Comparison of ENCODE assay signal across 1 cellular context in genomic region chr2:7611750-7612149, GRCh38.
TF ChIP-seq lines count a peak whose summit lies in the region.

No MANE protein-coding gene starts in this region.

TF ChIP-seq in GM23338, 12 proteins besides CTCF, POLR2A, EP300 and RAD21 (continued from another document):
- TF ChIP-seq REST (IDR thresholded peaks at IDR 0.05; ENCODE audit: unreplicated experiment), result no peak
- TF ChIP-seq CREB1 (CRISPR knock-in tag; IDR thresholded peaks at IDR 0.05; ENCODE audit: low read depth), result no peak
- TF ChIP-seq, protein P1, sequence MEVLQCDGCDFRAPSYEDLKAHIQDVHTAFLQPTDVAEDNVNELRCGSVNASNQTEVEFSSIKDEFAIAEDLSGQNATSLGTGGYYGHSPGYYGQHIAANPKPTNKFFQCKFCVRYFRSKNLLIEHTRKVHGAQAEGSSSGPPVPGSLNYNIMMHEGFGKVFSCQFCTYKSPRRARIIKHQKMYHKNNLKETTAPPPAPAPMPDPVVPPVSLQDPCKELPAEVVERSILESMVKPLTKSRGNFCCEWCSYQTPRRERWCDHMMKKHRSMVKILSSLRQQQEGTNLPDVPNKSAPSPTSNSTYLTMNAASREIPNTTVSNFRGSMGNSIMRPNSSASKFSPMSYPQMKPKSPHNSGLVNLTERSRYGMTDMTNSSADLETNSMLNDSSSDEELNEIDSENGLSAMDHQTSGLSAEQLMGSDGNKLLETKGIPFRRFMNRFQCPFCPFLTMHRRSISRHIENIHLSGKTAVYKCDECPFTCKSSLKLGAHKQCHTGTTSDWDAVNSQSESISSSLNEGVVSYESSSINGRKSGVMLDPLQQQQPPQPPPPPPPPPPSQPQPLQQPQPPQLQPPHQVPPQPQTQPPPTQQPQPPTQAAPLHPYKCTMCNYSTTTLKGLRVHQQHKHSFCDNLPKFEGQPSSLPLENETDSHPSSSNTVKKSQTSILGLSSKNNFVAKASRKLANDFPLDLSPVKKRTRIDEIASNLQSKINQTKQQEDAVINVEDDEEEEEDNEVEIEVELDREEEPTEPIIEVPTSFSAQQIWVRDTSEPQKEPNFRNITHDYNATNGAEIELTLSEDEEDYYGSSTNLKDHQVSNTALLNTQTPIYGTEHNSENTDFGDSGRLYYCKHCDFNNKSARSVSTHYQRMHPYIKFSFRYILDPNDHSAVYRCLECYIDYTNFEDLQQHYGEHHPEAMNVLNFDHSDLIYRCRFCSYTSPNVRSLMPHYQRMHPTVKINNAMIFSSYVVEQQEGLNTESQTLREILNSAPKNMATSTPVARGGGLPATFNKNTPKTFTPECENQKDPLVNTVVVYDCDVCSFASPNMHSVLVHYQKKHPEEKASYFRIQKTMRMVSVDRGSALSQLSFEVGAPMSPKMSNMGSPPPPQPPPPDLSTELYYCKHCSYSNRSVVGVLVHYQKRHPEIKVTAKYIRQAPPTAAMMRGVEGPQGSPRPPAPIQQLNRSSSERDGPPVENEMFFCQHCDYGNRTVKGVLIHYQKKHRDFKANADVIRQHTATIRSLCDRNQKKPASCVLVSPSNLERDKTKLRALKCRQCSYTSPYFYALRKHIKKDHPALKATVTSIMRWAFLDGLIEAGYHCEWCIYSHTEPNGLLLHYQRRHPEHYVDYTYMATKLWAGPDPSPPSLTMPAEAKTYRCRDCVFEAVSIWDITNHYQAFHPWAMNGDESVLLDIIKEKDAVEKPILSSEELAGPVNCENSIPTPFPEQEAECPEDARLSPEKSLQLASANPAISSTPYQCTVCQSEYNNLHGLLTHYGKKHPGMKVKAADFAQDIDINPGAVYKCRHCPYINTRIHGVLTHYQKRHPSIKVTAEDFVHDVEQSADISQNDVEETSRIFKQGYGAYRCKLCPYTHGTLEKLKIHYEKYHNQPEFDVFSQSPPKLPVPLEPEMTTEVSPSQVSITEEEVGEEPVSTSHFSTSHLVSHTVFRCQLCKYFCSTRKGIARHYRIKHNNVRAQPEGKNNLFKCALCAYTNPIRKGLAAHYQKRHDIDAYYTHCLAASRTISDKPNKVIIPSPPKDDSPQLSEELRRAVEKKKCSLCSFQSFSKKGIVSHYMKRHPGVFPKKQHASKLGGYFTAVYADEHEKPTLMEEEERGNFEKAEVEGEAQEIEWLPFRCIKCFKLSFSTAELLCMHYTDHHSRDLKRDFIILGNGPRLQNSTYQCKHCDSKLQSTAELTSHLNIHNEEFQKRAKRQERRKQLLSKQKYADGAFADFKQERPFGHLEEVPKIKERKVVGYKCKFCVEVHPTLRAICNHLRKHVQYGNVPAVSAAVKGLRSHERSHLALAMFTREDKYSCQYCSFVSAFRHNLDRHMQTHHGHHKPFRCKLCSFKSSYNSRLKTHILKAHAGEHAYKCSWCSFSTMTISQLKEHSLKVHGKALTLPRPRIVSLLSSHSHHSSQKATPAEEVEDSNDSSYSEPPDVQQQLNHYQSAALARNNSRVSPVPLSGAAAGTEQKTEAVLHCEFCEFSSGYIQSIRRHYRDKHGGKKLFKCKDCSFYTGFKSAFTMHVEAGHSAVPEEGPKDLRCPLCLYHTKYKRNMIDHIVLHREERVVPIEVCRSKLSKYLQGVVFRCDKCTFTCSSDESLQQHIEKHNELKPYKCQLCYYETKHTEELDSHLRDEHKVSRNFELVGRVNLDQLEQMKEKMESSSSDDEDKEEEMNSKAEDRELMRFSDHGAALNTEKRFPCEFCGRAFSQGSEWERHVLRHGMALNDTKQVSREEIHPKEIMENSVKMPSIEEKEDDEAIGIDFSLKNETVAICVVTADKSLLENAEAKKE (CRISPR knock-in tag; IDR thresholded peaks at IDR 0.05), result no peak
- TF ChIP-seq NANOG (IDR thresholded peaks at IDR 0.05; ENCODE audit: borderline replicate concordance), result no peak
- TF ChIP-seq ZNF331 (CRISPR knock-in tag; IDR thresholded peaks at IDR 0.05; ENCODE audit: low read depth), result no peak
